ENCODE assay signal across 13 cellular contexts in genomic region chr2:24917731-24918325, GRCh38. TPM values are rescaled to one million over a fixed set of nuclear protein-coding genes. Genes with fewer than 3 reads are reported as not detected.
DNase-seq lines count a peak whose midpoint lies in the region; ATAC-seq, FAIRE-seq and TF ChIP-seq lines count a peak whose summit lies in the region.
"Had no signal": no experiment of that assay in that cellular context is flagged by ENCODE, and none has a peak within 500 bp of the region (broad histone marks: within the 10 kb centered on the region; RNA-seq: fewer than 3 reads in every experiment).

No MANE protein-coding gene starts in this region.

- H3K9me3 Mint-ChIP-seq in T-helper 2 cell treated with Interferon-gamma antibody and Interleukin-4, amounts not matched to agents 5 μg/mL and 100 μg/mL, for 36 hours = no peaks in the 10 kb centered on the region
- no peaks in the 10 kb centered on the region for H3K9me3 Mint-ChIP-seq in activated CD8-positive, alpha-beta T cell treated with anti-CD3 and anti-CD28 coated beads for 36 hours
- no peaks in the 10 kb centered on the region for H3K9me3 Mint-ChIP-seq in stimulated activated memory B cell treated with anti-CD40 and anti-IgM and Interleukin-4, amounts not matched to agents 10 μg/mL and 1 μg/mL and 100 μg/mL, for 72 hours

- H3K36me3 Mint-ChIP-seq in T-helper 2 cell treated with Interferon-gamma antibody and Interleukin-4, amounts not matched to agents 5 μg/mL and 100 μg/mL, for 36 hours (ENCODE audit: low read depth) = peaks cover 28% of the 10 kb centered on the region
- peaks cover 32% of the 10 kb centered on the region for H3K36me3 Mint-ChIP-seq in activated CD8-positive, alpha-beta T cell treated with anti-CD3 and anti-CD28 coated beads for 36 hours (ENCODE audit: low read depth)
- peaks cover 30% of the 10 kb centered on the region for H3K36me3 Mint-ChIP-seq in stimulated activated memory B cell treated with anti-CD40 and anti-IgM and Interleukin-4, amounts not matched to agents 10 μg/mL and 1 μg/mL and 100 μg/mL, for 72 hours

- H3K4me3 ChIP-seq in kidney (ENCODE audit: low read length in 2 of 2) = peak overlapping the region; percentile 0 to 51

- H3K27me3 Mint-ChIP-seq in T-helper 2 cell treated with Interferon-gamma antibody and Interleukin-4, amounts not matched to agents 5 μg/mL and 100 μg/mL, for 36 hours (ENCODE audit: low read depth) = no peaks in the 10 kb centered on the region
- H3K27me3 Mint-ChIP-seq in activated CD8-positive, alpha-beta T cell treated with anti-CD3 and anti-CD28 coated beads for 36 hours = no peaks in the 10 kb centered on the region
- H3K27me3 Mint-ChIP-seq in stimulated activated memory B cell treated with anti-CD40 and anti-IgM and Interleukin-4, amounts not matched to agents 10 μg/mL and 1 μg/mL and 100 μg/mL, for 72 hours = no peaks in the 10 kb centered on the region

- no peak for FAIRE-seq in kidney (lab: Jason Lieb, UNC)
- FAIRE-seq: GM19239 had no signal

- peaks cover 0 to 2% of the 10 kb centered on the region in 2 donors for H3K4me1 ChIP-seq in kidney (ENCODE audit: control insufficient read depth in 1 of 2, insufficient read depth in 1 of 2, low read depth in 1 of 2, low read length in 2 of 2)

- no peak overlapping the region for H3K27ac ChIP-seq in kidney (ENCODE audit: low read depth in 2 of 2, low read length in 2 of 2)

- POLR2A ChIA-PET in activated CD8-positive, alpha-beta T cell treated with anti-CD3 and anti-CD28 coated beads for 36 hours (lab: Charles Lee) = interaction anchor here (1.0 to 2.8 kb wide), 2 partner anchors 10 to 355 kb away, joined by 3 to 9 read pairs; no protein-coding TSS in a partner anchor

- no peak for TF ChIP-seq CTCF in activated CD8-positive, alpha-beta T cell treated with anti-CD3 and anti-CD28 coated beads for 36 hours (IDR thresholded peaks at IDR 0.05)
- TF ChIP-seq CTCF in kidney (IDR thresholded peaks at IDR 0.05; ENCODE audit: borderline replicate concordance, extremely low read depth, insufficient read depth) = no peak

- H3K36me3 ChIP-seq in kidney (ENCODE audit: control insufficient read depth in 1 of 2, insufficient read depth in 2 of 2, low read length in 2 of 2) = no peaks in the 10 kb centered on the region

- peaks cover 28% of the 10 kb centered on the region for H3K4me1 Mint-ChIP-seq in T-helper 2 cell treated with Interferon-gamma antibody and Interleukin-4, amounts not matched to agents 5 μg/mL and 100 μg/mL, for 36 hours (ENCODE audit: low read depth)
- peaks cover 38% of the 10 kb centered on the region for H3K4me1 Mint-ChIP-seq in activated CD8-positive, alpha-beta T cell treated with anti-CD3 and anti-CD28 coated beads for 36 hours (ENCODE audit: low read depth)
- peaks cover 47% of the 10 kb centered on the region for H3K4me1 Mint-ChIP-seq in stimulated activated memory B cell treated with anti-CD40 and anti-IgM and Interleukin-4, amounts not matched to agents 10 μg/mL and 1 μg/mL and 100 μg/mL, for 72 hours

- intact Hi-C loops in activated CD8-positive, alpha-beta T cell treated with anti-CD3 and anti-CD28 coated beads for 36 hours (cut with micrococcal nuclease) = no loop called here
- intact Hi-C loops in kidney (cut with DNase I) = no loop called here

- CTCF ChIA-PET in activated CD8-positive, alpha-beta T cell treated with anti-CD3 and anti-CD28 coated beads for 36 hours (lab: Charles Lee) = interaction anchor here (1.2 to 1.5 kb wide), 2 partner anchors 90 to 279 kb away, joined by 3 read pairs; no protein-coding TSS in a partner anchor

- no peak overlapping the region for H3K27ac Mint-ChIP-seq in T-helper 2 cell treated with Interferon-gamma antibody and Interleukin-4, amounts not matched to agents 5 μg/mL and 100 μg/mL, for 36 hours
- no peak overlapping the region for H3K27ac Mint-ChIP-seq in activated CD8-positive, alpha-beta T cell treated with anti-CD3 and anti-CD28 coated beads for 36 hours
- H3K27ac Mint-ChIP-seq in stimulated activated memory B cell treated with anti-CD40 and anti-IgM and Interleukin-4, amounts not matched to agents 10 μg/mL and 1 μg/mL and 100 μg/mL, for 72 hours = peak overlapping the region; percentile 67

- no peak for DNase-seq in T-helper 2 cell treated with Interferon-gamma antibody and Interleukin-4, amounts not matched to agents 5 μg/mL and 100 μg/mL, for 36 hours (ENCODE audit: low spot score)
- DNase-seq in T-helper 2 cell (no peak), kidney (no peak), NCI-H510A (lab: John Stamatoyannopoulos, UW) (no peak)
- no peak for DNase-seq in activated CD8-positive, alpha-beta T cell treated with anti-CD3 and anti-CD28 coated beads for 36 hours
- no peak for DNase-seq in stimulated activated CD4-positive, alpha-beta T cell treated with anti-CD3 and anti-CD28 coated beads, Interleukin-1b, Interleukin-23, amount 100 ng/mL, for 48 hours
- DNase-seq: GF-D8, NCI-H446 treated with DMSO at 0.1 percent for 48 hours, testis had no signal

- H3K4me3 Mint-ChIP-seq in T-helper 2 cell treated with Interferon-gamma antibody and Interleukin-4, amounts not matched to agents 5 μg/mL and 100 μg/mL, for 36 hours = peak overlapping the region; percentile 92
- peak overlapping the region; percentile 89 for H3K4me3 Mint-ChIP-seq in activated CD8-positive, alpha-beta T cell treated with anti-CD3 and anti-CD28 coated beads for 36 hours
- peak overlapping the region; percentile 52 for H3K4me3 Mint-ChIP-seq in stimulated activated memory B cell treated with anti-CD40 and anti-IgM and Interleukin-4, amounts not matched to agents 10 μg/mL and 1 μg/mL and 100 μg/mL, for 72 hours

- H3K9me3 ChIP-seq in kidney (ENCODE audit: control insufficient read depth in 1 of 2, low read length in 2 of 2) = no peaks in the 10 kb centered on the region
- H3K9me3 ChIP-seq: testis had no signal

- no peak for ATAC-seq in activated CD8-positive, alpha-beta T cell treated with anti-CD3 and anti-CD28 coated beads for 36 hours
- no peak for ATAC-seq in stimulated activated memory B cell treated with anti-CD40 and anti-IgM and Interleukin-4, amounts not matched to agents 10 μg/mL and 1 μg/mL and 100 μg/mL, for 72 hours
- ATAC-seq in GM19395 (IDR thresholded peaks at IDR 0.05; ENCODE audit: unreplicated experiment) = no peak
- ATAC-seq: left lobe of liver had no signal

- H3K9ac ChIP-seq in kidney (ENCODE audit: low read length in 2 of 2) = no peak overlapping the region

RNA-seq across cellular contexts. Expression of gene ADCY3, which starts 2.2 kb away (rescaled TPM):
- 10 to 100 TPM; 46.3 to 47.9 TPM for total RNA-seq in activated CD8-positive, alpha-beta T cell treated with anti-CD3 and anti-CD28 coated beads for 36 hours
- total RNA-seq in kidney = 44.6 TPM
- 21.1 TPM for polyA plus RNA-seq in kidney (ENCODE audit: insufficient read depth, low read depth, low replicate concordance)

RNA-seq across cellular contexts. Expression of gene DNAJC27, which starts 53.9 kb away (rescaled TPM):
- total RNA-seq in activated CD8-positive, alpha-beta T cell treated with anti-CD3 and anti-CD28 coated beads for 36 hours = 1 to 10 TPM; 5.2 to 6.6 TPM
- 11.4 TPM for total RNA-seq in kidney
- polyA plus RNA-seq in kidney (ENCODE audit: insufficient read depth, low read depth, low replicate concordance) = 3.2 TPM
